Comparison of ENCODE assay signal across 27 cellular contexts in genomic region chr5:176855598-176855997, GRCh38. TPM values are rescaled to one million over a fixed set of nuclear protein-coding genes. Genes with fewer than 3 reads are reported as not detected.
"Had no signal": no experiment of that assay in that cellular context is flagged by ENCODE, and none has a peak within 500 bp of the region (broad histone marks: within the 10 kb centered on the region; RNA-seq: fewer than 3 reads in every experiment).

No MANE protein-coding gene starts in this region.

- ATAC-seq: stimulated activated effector memory CD8-positive, alpha-beta T cell treated with anti-CD3 and anti-CD28 coated beads, Interleukin-12 subunit alpha, Interleukin-12 subunit beta, amount 100 ng/mL, for 72 hours; stimulated activated memory B cell treated with anti-CD40 and anti-IgM and Interleukin-4, amounts not matched to agents 10 μg/mL and 1 μg/mL and 100 μg/mL, for 72 hours; stimulated activated naive B cell treated with anti-CD40 and anti-IgM and Interleukin-4, amounts not matched to agents 10 μg/mL and 1 μg/mL and 100 μg/mL, for 72 hours; stimulated activated naive CD8-positive, alpha-beta T cell treated with anti-CD3 and anti-CD28 coated beads, Interleukin-15, amount 100 ng/mL, for 72 hours; stimulated activated naive CD8-positive, alpha-beta T cell treated with anti-CD3 and anti-CD28 coated beads, Interleukin-15, Interleukin-2, amounts not matched to agents 100 U/mL and 50 U/mL, for 24 hours had no signal

- H3K36me3 ChIP-seq: stomach, suprapubic skin, thoracic aorta, thyroid gland, tibial artery, tibial nerve, transverse colon, upper lobe of left lung, uterus, vagina had no signal

- H3K9me3 ChIP-seq: stomach, suprapubic skin, testis, thoracic aorta, thyroid gland, tibial artery, tibial nerve, transverse colon, upper lobe of left lung, uterus, vagina had no signal

- H3K27me3 ChIP-seq: testis, thyroid gland, upper lobe of left lung, vagina had no signal

- H3K27ac ChIP-seq: stomach, suprapubic skin, testis, thoracic aorta, thyroid gland, tibial artery, tibial nerve, transverse colon, upper lobe of left lung, uterus, vagina had no signal

- FAIRE-seq: urothelium cell line had no signal

- H3K4me3 ChIP-seq: stomach, suprapubic skin, testis, thoracic aorta, thyroid gland, tibial artery, tibial nerve, transverse colon, upper lobe of left lung, uterus, vagina had no signal

- DNase-seq: stimulated activated CD4-positive, alpha-beta T cell treated with anti-CD3 and anti-CD28 coated beads, Interleukin-2, amount 100 ng/mL, for 48 hours; stimulated activated CD4-positive, alpha-beta T cell treated with anti-CD3 and anti-CD28 coated beads, Interleukin-4, amount 100 ng/mL, for 1 hour; stimulated activated CD4-positive, alpha-beta T cell treated with anti-CD3 and anti-CD28 coated beads, Interleukin-4, amount 100 ng/mL, for 24 hours; stimulated activated CD4-positive, alpha-beta T cell treated with anti-CD3 and anti-CD28 coated beads, Interleukin-4, amount 100 ng/mL, for 4 hours; stimulated activated CD8-positive, alpha-beta memory T cell treated with anti-CD3 and anti-CD28 coated beads, Interleukin-4, amount 100 ng/mL, for 48 hours; stimulated activated naive B cell treated with anti-CD40 and anti-IgM and Interleukin-4, amounts not matched to agents 10 μg/mL and 1 μg/mL and 100 μg/mL, for 72 hours; stimulated activated naive CD4-positive, alpha-beta T cell; stimulated activated naive CD4-positive, alpha-beta T cell treated with Interleukin-2 at 50 U/mL for 16 hours; stimulated activated naive CD8-positive, alpha-beta T cell treated with anti-CD3 and anti-CD28 coated beads, Interleukin-15, amount 100 ng/mL, for 72 hours; stimulated activated naive CD8-positive, alpha-beta T cell treated with anti-CD3 and anti-CD28 coated beads, Interleukin-15, Interleukin-2, amounts not matched to agents 100 U/mL and 50 U/mL, for 24 hours; stomach; substantia nigra; testis; thyroid gland; tibial artery; transverse colon; trophoblast cell; upper lobe of left lung; uterus had no signal

- H3K4me1 ChIP-seq: stomach, suprapubic skin, testis, thyroid gland, tibial artery, tibial nerve, transverse colon, upper lobe of left lung, uterus, vagina had no signal

RNA-seq across cellular contexts. Expression of gene UNC5A, which starts 45.2 kb away (rescaled TPM):
- total RNA-seq: suprapubic skin, thoracic aorta, tibial nerve, ureter, vagina had no signal
